In the genomic region with DNA sequence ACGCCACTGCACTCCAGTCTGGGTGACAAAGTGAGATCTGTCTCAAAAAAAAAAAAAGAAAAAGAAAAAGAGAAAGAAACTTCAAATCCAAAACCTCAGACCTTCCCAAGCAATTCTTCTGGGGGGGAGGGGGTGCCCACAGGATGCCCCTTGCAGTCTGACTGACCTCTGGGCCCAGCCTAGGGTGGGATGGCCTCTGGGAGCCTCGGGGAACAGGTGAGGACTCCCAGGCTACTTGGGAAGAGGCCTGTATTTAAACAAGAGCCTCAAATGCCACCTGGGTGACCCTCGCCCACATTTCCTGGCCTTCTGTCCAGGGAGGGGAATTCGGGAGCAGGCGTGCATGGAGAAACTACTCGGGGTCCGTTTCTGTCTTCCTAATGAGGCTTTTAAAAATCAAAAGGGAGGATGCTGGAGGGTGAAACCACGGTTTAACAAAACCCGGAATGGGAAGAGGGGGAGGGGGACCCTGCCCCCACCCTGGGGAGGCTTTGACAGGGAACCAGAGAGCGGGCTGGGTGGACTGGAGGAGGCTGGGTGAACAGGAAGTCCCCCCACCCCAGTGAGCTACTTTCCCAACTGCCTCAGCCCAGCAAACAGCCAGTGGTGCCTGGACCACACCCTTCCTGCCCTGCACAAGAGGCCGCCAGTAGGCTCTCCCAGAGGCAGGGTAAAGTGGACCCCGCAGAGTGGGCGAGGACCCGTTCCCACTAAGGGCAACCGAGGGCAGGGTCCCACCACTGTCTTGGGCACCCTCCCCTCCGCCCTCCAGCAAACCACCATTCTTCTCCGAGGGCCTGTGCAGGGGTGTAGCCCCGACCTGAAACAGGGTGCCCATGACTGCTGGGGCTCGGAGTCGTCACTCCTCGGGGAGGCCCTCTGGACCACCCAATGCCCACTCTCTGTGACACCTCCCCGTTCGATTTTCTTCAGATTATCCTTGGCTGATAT, we compare ENCODE assay signal across 7 cellular contexts. TPM values are rescaled to one million over a fixed set of nuclear protein-coding genes. Genes with fewer than 3 reads are reported as not detected.
DNase-seq lines count a peak whose midpoint lies in the region; ATAC-seq and TF ChIP-seq lines count a peak whose summit lies in the region.

No MANE protein-coding gene starts in this region.

- no peak overlapping the region for H2AFZ ChIP-seq in HCT116 (ENCODE audit: low read depth, low read length, poor library complexity, severe bottlenecking)

- CTCF ChIA-PET in HCT116 (lab: Charles Lee) = no interaction called here

- H3K4me1 Mint-ChIP-seq in T-helper 1 cell treated with Interleukin-12 subunit alpha and Interleukin-12 subunit beta and Interleukin-4 antibody, amounts not matched to agents 30 μg/mL and 1 μg/mL, for 36 hours (ENCODE audit: low read depth) = peaks cover 42% of the 10 kb centered on the region
- H3K4me1 Mint-ChIP-seq in glutamatergic neuron (ENCODE audit: low read depth, unreplicated experiment) = peaks cover 7% of the 10 kb centered on the region
- peaks cover 43 to 56% of the 10 kb centered on the region in 2 donors for H3K4me1 Mint-ChIP-seq in stimulated activated naive B cell treated with anti-CD40 and anti-IgM and Interleukin-4, amounts not matched to agents 10 μg/mL and 1 μg/mL and 100 μg/mL, for 72 hours

- peak overlapping the region; percentile 78 for H3K4me2 ChIP-seq in HCT116 (ENCODE audit: low read length)

- peaks cover 6% of the 10 kb centered on the region for H3K36me3 Mint-ChIP-seq in T-helper 1 cell treated with Interleukin-12 subunit alpha and Interleukin-12 subunit beta and Interleukin-4 antibody, amounts not matched to agents 30 μg/mL and 1 μg/mL, for 36 hours (ENCODE audit: low read depth)
- no peaks in the 10 kb centered on the region for H3K36me3 Mint-ChIP-seq in glutamatergic neuron (ENCODE audit: unreplicated experiment)
- H3K36me3 Mint-ChIP-seq in stimulated activated naive B cell treated with anti-CD40 and anti-IgM and Interleukin-4, amounts not matched to agents 10 μg/mL and 1 μg/mL and 100 μg/mL, for 72 hours = peaks cover 6 to 11% of the 10 kb centered on the region in 2 donors

- H3K79me2 ChIP-seq in HCT116 (ENCODE audit: insufficient read depth, low read length) = peaks cover 28% of the 10 kb centered on the region

- no peak for TF ChIP-seq POLR2A in HCT116 (IDR thresholded peaks at IDR 0.05; ENCODE audit: borderline replicate concordance, extremely low read depth, insufficient read depth, insufficient read length)

- H3K27me3 ChIP-seq in HCT116 (ENCODE audit: insufficient read depth, low read length) = no peaks in the 10 kb centered on the region

- TF ChIP-seq RAD21 in HCT116 (IDR thresholded peaks at IDR 0.05; ENCODE audit: low read depth) = no peak

- H3K4me3 ChIP-seq in HCT116 (replicated peaks in 1 of 2; ENCODE audit: low read depth in 1 of 2, low read length in 2 of 2) = peak overlapping the region in 1 of 2 experiments; percentile 57; a peak in 1 of 4 replicates

- H3K9ac ChIP-seq in HCT116 (ENCODE audit: low read length) = 0 out of 2 replicates have a peak overlapping the region, but pooled peaks have one; percentile 43

- ATAC-seq in HCT116 = no peak
- peak; percentile 4 to 8 for ATAC-seq in stimulated activated naive B cell treated with anti-CD40 and anti-IgM and Interleukin-4, amounts not matched to agents 10 μg/mL and 1 μg/mL and 100 μg/mL, for 72 hours (replicated peaks)
- no peak for ATAC-seq in HG03139 (IDR thresholded peaks at IDR 0.05; ENCODE audit: unreplicated experiment)

- H3K27ac Mint-ChIP-seq in T-helper 1 cell treated with Interleukin-12 subunit alpha and Interleukin-12 subunit beta and Interleukin-4 antibody, amounts not matched to agents 30 μg/mL and 1 μg/mL, for 36 hours = peak overlapping the region; percentile 98
- H3K27ac Mint-ChIP-seq in glutamatergic neuron (ENCODE audit: unreplicated experiment) = peak overlapping the region; percentile 68
- peak overlapping the region; percentile 90 for H3K27ac Mint-ChIP-seq in stimulated activated naive B cell treated with anti-CD40 and anti-IgM and Interleukin-4, amounts not matched to agents 10 μg/mL and 1 μg/mL and 100 μg/mL, for 72 hours

- no TSS peak for BruUV-seq in HCT116 (replicated peaks; lab: Mats Ljungman, UMichigan)

- DNase-seq in HCT116 (ENCODE audit: low read depth, low spot score) = no peak
- no peak for DNase-seq in glutamatergic neuron
- no peak for DNase-seq in stimulated activated naive B cell treated with anti-CD40 and anti-IgM and Interleukin-4, amounts not matched to agents 10 μg/mL and 1 μg/mL and 100 μg/mL, for 72 hours
- no peak for DNase-seq in AG08395 (ENCODE audit: low spot score)
- DNase-seq in middle frontal gyrus (ENCODE audit: extremely low spot score, low spot score) = no peak

- TF ChIP-seq CTCF in HCT116 (IDR thresholded peaks at IDR 0.05 in 2 of 3, conservative IDR thresholded peaks at IDR 0.05 in 1 of 3; ENCODE audit: borderline replicate concordance in 1 of 3, insufficient read depth in 1 of 3, low read depth in 2 of 3, low read length in 2 of 3) (no peak), glutamatergic neuron (IDR thresholded peaks at IDR 0.05; ENCODE audit: partially characterized antibody, unreplicated experiment) (no peak)

- H3K4me1 ChIP-seq in HCT116 (ENCODE audit: control insufficient read depth in 1 of 2, insufficient read depth in 2 of 2, low read length in 2 of 2) = peaks cover 15 to 36% of the 10 kb centered on the region in 2 experiments; a peak in 3 of 4 replicates

- H3K27ac ChIP-seq in HCT116 (ENCODE audit: low read depth, low read length) = peak overlapping the region; percentile 42; the same call in 1 of the 2 replicates

- no peaks in the 10 kb centered on the region for H3K9me3 ChIP-seq in HCT116 (ENCODE audit: control insufficient read depth in 1 of 2, insufficient read depth in 1 of 2, low read depth in 1 of 2, low read length in 2 of 2)

- RAD21 ChIA-PET in HCT116 (lab: Charles Lee; ENCODE audit: low non-redundant PET in 1 of 2, low total read pairs in 2 of 2, uncharacterized antibody in 2 of 2, unreplicated experiment in 2 of 2) = no interaction called here

- no peaks in the 10 kb centered on the region for H3K9me3 Mint-ChIP-seq in T-helper 1 cell treated with Interleukin-12 subunit alpha and Interleukin-12 subunit beta and Interleukin-4 antibody, amounts not matched to agents 30 μg/mL and 1 μg/mL, for 36 hours
- H3K9me3 Mint-ChIP-seq in glutamatergic neuron (ENCODE audit: unreplicated experiment) = peaks cover 6% of the 10 kb centered on the region
- H3K9me3 Mint-ChIP-seq in stimulated activated naive B cell treated with anti-CD40 and anti-IgM and Interleukin-4, amounts not matched to agents 10 μg/mL and 1 μg/mL and 100 μg/mL, for 72 hours = no peaks in the 10 kb centered on the region

- no peaks in the 10 kb centered on the region for H4K20me1 ChIP-seq in HCT116 (ENCODE audit: insufficient read depth)

- intact Hi-C loops in HCT116 (cut with micrococcal nuclease) = no loop called here

- POLR2A ChIA-PET in HCT116 (lab: Charles Lee) = no interaction called here

- H3K27me3 Mint-ChIP-seq in T-helper 1 cell treated with Interleukin-12 subunit alpha and Interleukin-12 subunit beta and Interleukin-4 antibody, amounts not matched to agents 30 μg/mL and 1 μg/mL, for 36 hours (ENCODE audit: low read depth) = no peaks in the 10 kb centered on the region
- H3K27me3 Mint-ChIP-seq in glutamatergic neuron (ENCODE audit: unreplicated experiment) = peaks cover 6% of the 10 kb centered on the region
- H3K27me3 Mint-ChIP-seq in stimulated activated naive B cell treated with anti-CD40 and anti-IgM and Interleukin-4, amounts not matched to agents 10 μg/mL and 1 μg/mL and 100 μg/mL, for 72 hours = no peaks in the 10 kb centered on the region

- H3K4me3 Mint-ChIP-seq in T-helper 1 cell treated with Interleukin-12 subunit alpha and Interleukin-12 subunit beta and Interleukin-4 antibody, amounts not matched to agents 30 μg/mL and 1 μg/mL, for 36 hours = peak overlapping the region; percentile 86
- H3K4me3 Mint-ChIP-seq in glutamatergic neuron (ENCODE audit: unreplicated experiment) = peak overlapping the region; percentile 62
- H3K4me3 Mint-ChIP-seq in stimulated activated naive B cell treated with anti-CD40 and anti-IgM and Interleukin-4, amounts not matched to agents 10 μg/mL and 1 μg/mL and 100 μg/mL, for 72 hours = peak overlapping the region; percentile 84 to 87

- peaks cover 0 to 5% of the 10 kb centered on the region in 2 experiments; a peak in 1 of 4 replicates for H3K36me3 ChIP-seq in HCT116 (ENCODE audit: control insufficient read depth in 1 of 2, insufficient read depth in 2 of 2, low read length in 2 of 2)

- no peaks in the 10 kb centered on the region for H3K9me2 ChIP-seq in HCT116 (ENCODE audit: insufficient read depth)

TF ChIP-seq in HCT116, 20 proteins besides CTCF, POLR2A, EP300 and RAD21 (continues in another document):
- TF ChIP-seq EZH2phosphoT487 (IDR thresholded peaks at IDR 0.05; ENCODE audit: borderline replicate concordance) (no peak), ELF1 (IDR thresholded peaks at IDR 0.05; ENCODE audit: borderline replicate concordance, low read depth) (no peak), EZH2 (IDR thresholded peaks at IDR 0.05) (no peak), EGR1 (IDR thresholded peaks at IDR 0.05; ENCODE audit: low read depth) (no peak), CEBPB (IDR thresholded peaks at IDR 0.05; ENCODE audit: low read depth) (no peak), ZNF274 (IDR thresholded peaks at IDR 0.05; ENCODE audit: low read depth, low read length) (no peak), ATF3 (IDR thresholded peaks at IDR 0.05) (no peak), CBX3 (IDR thresholded peaks at IDR 0.05; ENCODE audit: low read depth) (no peak), SP1 (IDR thresholded peaks at IDR 0.05; ENCODE audit: low read depth) (no peak), POLR2AphosphoS5 (IDR thresholded peaks at IDR 0.05; ENCODE audit: low read depth, low read length) (no peak), SRF (IDR thresholded peaks at IDR 0.05; ENCODE audit: low read depth) (no peak)

RNA-seq across cellular contexts. Expression of gene FBRSL1, which starts 1.5 kb away (rescaled TPM):
- total RNA-seq in HCT116 (2021; ENCODE audit: unreplicated experiment) (124 TPM), glutamatergic neuron (ENCODE audit: unreplicated experiment) (211 TPM)
- polyA plus RNA-seq in HCT116 (2012) = 52.2 and 69.8 TPM in 2 replicates

Comparison
In these comparisons a context has a peak if more than half of its experiments do, and no peak if none do; other contexts are left out.
1. ATAC-seq: peak in stimulated activated naive B cell treated with anti-CD40 and anti-IgM and Interleukin-4, amounts not matched to agents 10 μg/mL and 1 μg/mL and 100 μg/mL, for 72 hours (2 of 2); none in HCT116 (single experiment) and HG03139 (single experiment).
2. Peak in every context shown above with its lines, with median percentiles within 50 percentile points of each other: H3K27ac Mint-ChIP-seq and H3K4me3 Mint-ChIP-seq.